ENCODE assay signal across 32 cellular contexts in genomic region chr1:27297903-27298302, GRCh38. TPM values are rescaled to one million over a fixed set of nuclear protein-coding genes. Genes with fewer than 3 reads are reported as not detected.
DNase-seq lines count a peak whose midpoint lies in the region; ATAC-seq, FAIRE-seq and TF ChIP-seq lines count a peak whose summit lies in the region.
"Had no signal": no experiment of that assay in that cellular context is flagged by ENCODE, and none has a peak within 500 bp of the region (broad histone marks: within the 10 kb centered on the region; RNA-seq: fewer than 3 reads in every experiment).

No MANE protein-coding gene starts in this region.

- peak overlapping the region; percentile 27; the same call in 1 of the 2 replicates for H2AK5ac ChIP-seq in IMR-90 (ENCODE audit: low read depth, low read length)

- no peak for FAIRE-seq in urothelium cell line (lab: Jason Lieb, UNC)
- FAIRE-seq: colon, GM18507, HTR-8/SVneo had no signal

- 0 out of 2 replicates have a peak, but pooled peaks cover 4% of the 10 kb centered on the region for H4K20me1 ChIP-seq in IMR-90 (ENCODE audit: insufficient read depth, low read length)
- H4K20me1 ChIP-seq in smooth muscle cell (ENCODE audit: low read depth), result no peaks in the 10 kb centered on the region

- H3K4me1 ChIP-seq in IMR-90 (ENCODE audit: control insufficient read depth, insufficient read depth, low read length), result peaks cover 27% of the 10 kb centered on the region
- H3K4me1 ChIP-seq in smooth muscle cell (ENCODE audit: low read depth), result peaks cover 24% of the 10 kb centered on the region
- peaks cover 0 to 38% (median 26%) of the 10 kb centered on the region in 4 donors for H3K4me1 ChIP-seq in tibial nerve

- H3K27ac ChIP-seq in IMR-90 (ENCODE audit: insufficient read depth, low read length) (no peak overlapping the region), smooth muscle cell (ENCODE audit: low read depth) (peak overlapping the region; percentile 97), tibial nerve (peak overlapping the region in 2 of 4 donors; percentile 78 to 80)
- H3K27ac ChIP-seq: foreskin keratinocyte had no signal

- H2AK9ac ChIP-seq in IMR-90 (replicated peaks; ENCODE audit: low read depth, low read length, poor library complexity), result no peak overlapping the region

- H3K56ac ChIP-seq in IMR-90 (ENCODE audit: extremely low read depth, insufficient read depth, low read length), result no peak overlapping the region

- H3K36me3 ChIP-seq in IMR-90 (ENCODE audit: control insufficient read depth, insufficient read depth, low read length), result peaks cover 19% of the 10 kb centered on the region
- no peaks in the 10 kb centered on the region for H3K36me3 ChIP-seq in smooth muscle cell (ENCODE audit: low read depth)
- H3K36me3 ChIP-seq in tibial nerve, result peaks cover 0 to 91% (median 37%) of the 10 kb centered on the region in 3 donors

- no peak for TF ChIP-seq POLR2A in IMR-90 (IDR thresholded peaks at IDR 0.05; ENCODE audit: low read depth, low read length)
- no peak for TF ChIP-seq POLR2A in tibial nerve (IDR thresholded peaks at IDR 0.05)

- DNase-seq in IMR-90, result no peak
- DNase-seq in mesenteric fat pad (ENCODE audit: low spot score), result peak; percentile 65
- DNase-seq in smooth muscle cell (lab: John Stamatoyannopoulos, UW; ENCODE audit: unreplicated experiment), result no peak
- DNase-seq in urothelium cell line (ENCODE audit: low spot score), result no peak
- no peak for DNase-seq in tibial nerve (ENCODE audit: low spot score in 2 of 2)
- DNase-seq in activated T-helper 2 cell treated with anti-CD3 and anti-CD28 coated beads, Interferon-gamma antibody, Interleukin-2, Interleukin-4, amounts not matched to agents 10 μg/mL and 5 μg/mL and 100 μg/mL, durations not matched to agents 14 hours and 24 hours and 36 hours (ENCODE audit: low spot score), result no peak
- DNase-seq: activated CD4-positive, alpha-beta T cell treated with anti-CD3 and anti-CD28 coated beads, Interleukin-2, amount 50 U/mL, for 4 hours; activated naive CD4-positive, alpha-beta T cell treated with Interleukin-2 at 50 U/mL for 16 hours; activated T-cell treated with anti-CD3 and anti-CD28 coated beads, Interleukin-2, amount 50 U/mL, for 72 hours; COR-L47; DMS79; effector CD8-positive, alpha-beta T cell; erythroblast; foreskin keratinocyte; KBM-7; NCI-H1105; NCI-H1930; NCI-H524 treated with DMSO at 0.1 percent for 48 hours; NK-92 treated with Interleukin-12 subunit alpha and Interleukin-12 subunit beta, amount 100 ng/mL, for 24 hours; SIG-M5; stimulated activated CD4-positive, alpha-beta T cell treated with anti-CD3 and anti-CD28 coated beads, Interleukin-4, amount 100 ng/mL, for 4 hours; stimulated activated naive CD4-positive, alpha-beta T cell treated with Interleukin-2 at 50 U/mL for 16 hours had no signal

- H3K4ac ChIP-seq in IMR-90 (ENCODE audit: low read depth, low read length), result peak overlapping the region; percentile 100

- no peaks in the 10 kb centered on the region for H3K9me3 Mint-ChIP-seq in dendritic cell treated with granulocyte-macrophage colony-stimulating factor and Interleukin-4, amounts not matched to agents 40 ng/mL and 50 ng/mL, for 4 days
- no peaks in the 10 kb centered on the region for H3K9me3 Mint-ChIP-seq in activated T-helper 2 cell treated with anti-CD3 and anti-CD28 coated beads, Interferon-gamma antibody, Interleukin-2, Interleukin-4, amounts not matched to agents 10 μg/mL and 5 μg/mL and 100 μg/mL, durations not matched to agents 14 hours and 24 hours and 36 hours
- H3K9me3 Mint-ChIP-seq: activated T-cell treated with anti-CD3 and anti-CD28 coated beads, Interleukin-2, amount 50 U/mL, for 72 hours; natural killer cell treated with Interleukin-12 subunit alpha and Interleukin-12 subunit beta and Interleukin-15 and Interleukin-18, amount 100 ng/mL, for 72 hours had no signal

- peaks cover 0 to 21% of the 10 kb centered on the region in 2 experiments; a peak in 2 of 4 replicates for H3K79me1 ChIP-seq in IMR-90 (ENCODE audit: low read depth in 1 of 2, low read length in 2 of 2)

- TF ChIP-seq EP300 in tibial nerve (IDR thresholded peaks at IDR 0.05), result no peak

- H3K4me3 Mint-ChIP-seq in dendritic cell treated with granulocyte-macrophage colony-stimulating factor and Interleukin-4, amounts not matched to agents 40 ng/mL and 50 ng/mL, for 4 days, result no peak overlapping the region
- H3K4me3 Mint-ChIP-seq in activated T-helper 2 cell treated with anti-CD3 and anti-CD28 coated beads, Interferon-gamma antibody, Interleukin-2, Interleukin-4, amounts not matched to agents 10 μg/mL and 5 μg/mL and 100 μg/mL, durations not matched to agents 14 hours and 24 hours and 36 hours (ENCODE audit: low read depth), result no peak overlapping the region
- H3K4me3 Mint-ChIP-seq: activated T-cell treated with anti-CD3 and anti-CD28 coated beads, Interleukin-2, amount 50 U/mL, for 72 hours; natural killer cell treated with Interleukin-12 subunit alpha and Interleukin-12 subunit beta and Interleukin-15 and Interleukin-18, amount 100 ng/mL, for 72 hours had no signal

- no peaks in the 10 kb centered on the region for H3K27me3 ChIP-seq in IMR-90 (ENCODE audit: control insufficient read depth, insufficient read depth, low read length)
- H3K27me3 ChIP-seq in smooth muscle cell (ENCODE audit: low read depth), result no peaks in the 10 kb centered on the region
- H3K27me3 ChIP-seq in tibial nerve, result no peaks in the 10 kb centered on the region
- H3K27me3 ChIP-seq: BLaER1 treated with 17β-estradiol and CSF1 and Interleukin-3, amounts not matched to agents 10 nM and 100 nM; foreskin keratinocyte had no signal

- in situ Hi-C loops in IMR-90 (cut with MboI; ENCODE audit: low sequenced_read_pairs), result no loop called here

- H2BK120ac ChIP-seq in IMR-90 (ENCODE audit: low read depth, low read length), result peak overlapping the region; percentile 100

- H3K27ac Mint-ChIP-seq in dendritic cell treated with granulocyte-macrophage colony-stimulating factor and Interleukin-4, amounts not matched to agents 40 ng/mL and 50 ng/mL, for 4 days, result peak overlapping the region; percentile 88
- no peak overlapping the region for H3K27ac Mint-ChIP-seq in activated T-helper 2 cell treated with anti-CD3 and anti-CD28 coated beads, Interferon-gamma antibody, Interleukin-2, Interleukin-4, amounts not matched to agents 10 μg/mL and 5 μg/mL and 100 μg/mL, durations not matched to agents 14 hours and 24 hours and 36 hours
- H3K27ac Mint-ChIP-seq: activated T-cell treated with anti-CD3 and anti-CD28 coated beads, Interleukin-2, amount 50 U/mL, for 72 hours; natural killer cell treated with Interleukin-12 subunit alpha and Interleukin-12 subunit beta and Interleukin-15 and Interleukin-18, amount 100 ng/mL, for 72 hours had no signal

- TF ChIP-seq RAD21 in IMR-90 (IDR thresholded peaks at IDR 0.05; ENCODE audit: low read length), result no peak

- no peak for TF ChIP-seq CTCF in IMR-90 (conservative IDR thresholded peaks at IDR 0.05; ENCODE audit: low read depth, low read length)
- TF ChIP-seq CTCF in smooth muscle cell (IDR thresholded peaks at IDR 0.05; ENCODE audit: borderline replicate concordance, insufficient read depth, poor library complexity, severe bottlenecking), result no peak
- no peak for TF ChIP-seq CTCF in tibial nerve (IDR thresholded peaks at IDR 0.05)

- BruUV-seq in IMR-90 (replicated peaks; lab: Mats Ljungman, UMichigan), result no TSS peak

- dilution Hi-C loops in IMR-90 (cut with HindIII; ENCODE audit: low sequenced_read_pairs, unreplicated experiment), result no loop called here

- no peak overlapping the region for H3K9ac ChIP-seq in IMR-90 (ENCODE audit: low read depth, low read length)
- no peak overlapping the region for H3K9ac ChIP-seq in smooth muscle cell (ENCODE audit: low read depth)
- H3K9ac ChIP-seq: parathyroid adenoma had no signal

- no peak overlapping the region for H2BK5ac ChIP-seq in IMR-90 (ENCODE audit: low read depth, low read length, poor library complexity, severe bottlenecking)

- no peak overlapping the region for H4K5ac ChIP-seq in IMR-90 (ENCODE audit: low read depth, low read length)

- CTCF ChIA-PET in IMR-90 (lab: Yijun Ruan, JAX), result interaction anchor here (0.8 to 7.1 kb wide), 3 partner anchors 12 to 260 kb away, joined by 3 to 79 read pairs (median 3); no protein-coding TSS in a partner anchor

- no peak overlapping the region for H3K18ac ChIP-seq in IMR-90 (ENCODE audit: low read depth, low read length)

- H2BK15ac ChIP-seq in IMR-90 (ENCODE audit: low read depth, low read length), result peak overlapping the region; percentile 98; the same call in 1 of the 3 replicates

- H3K14ac ChIP-seq in IMR-90 (replicated peaks; ENCODE audit: low read depth, low read length), result no peak overlapping the region

- H3K4me3 ChIP-seq in IMR-90 (ENCODE audit: insufficient read depth, low read depth, low read length), result no peak overlapping the region
- no peak overlapping the region for H3K4me3 ChIP-seq in smooth muscle cell
- no peak overlapping the region for H3K4me3 ChIP-seq in tibial nerve
- H3K4me3 ChIP-seq: BLaER1 treated with 17β-estradiol and CSF1 and Interleukin-3, amounts not matched to agents 10 nM and 100 nM; thoracic aorta had no signal

- H4K8ac ChIP-seq in IMR-90 (ENCODE audit: low read depth in 2 of 2, low read length in 2 of 2), result peak overlapping the region in 1 of 2 experiments; percentile 99; a peak in 2 of 4 replicates

- H2AFZ ChIP-seq in IMR-90 (replicated peaks; ENCODE audit: low read length, poor library complexity) (no peak overlapping the region), smooth muscle cell (ENCODE audit: low read depth) (no peak overlapping the region)
- H2AFZ ChIP-seq: parathyroid adenoma had no signal

- POLR2A ChIA-PET in IMR-90 (lab: Charles Lee; ENCODE audit: unreplicated experiment), result interaction anchor here (0.6 kb wide), 1 partner anchor 195 kb away, joined by 3 read pairs; no protein-coding TSS in a partner anchor

- H4K91ac ChIP-seq in IMR-90 (ENCODE audit: insufficient read depth, low read depth, low read length), result peak overlapping the region; percentile 99; the same call in 1 of the 2 replicates

- no peaks in the 10 kb centered on the region for H3K27me3 Mint-ChIP-seq in dendritic cell treated with granulocyte-macrophage colony-stimulating factor and Interleukin-4, amounts not matched to agents 40 ng/mL and 50 ng/mL, for 4 days
- no peaks in the 10 kb centered on the region for H3K27me3 Mint-ChIP-seq in activated T-helper 2 cell treated with anti-CD3 and anti-CD28 coated beads, Interferon-gamma antibody, Interleukin-2, Interleukin-4, amounts not matched to agents 10 μg/mL and 5 μg/mL and 100 μg/mL, durations not matched to agents 14 hours and 24 hours and 36 hours (ENCODE audit: low read depth)
- H3K27me3 Mint-ChIP-seq: natural killer cell treated with Interleukin-12 subunit alpha and Interleukin-12 subunit beta and Interleukin-15 and Interleukin-18, amount 100 ng/mL, for 72 hours had no signal

- H3K79me2 ChIP-seq in smooth muscle cell (ENCODE audit: low read depth), result no peaks in the 10 kb centered on the region
- H3K79me2 ChIP-seq: parathyroid adenoma had no signal

- H3K4me2 ChIP-seq in IMR-90 (ENCODE audit: low read depth, low read length) (no peak overlapping the region), smooth muscle cell (no peak overlapping the region)

- H3K9me3 ChIP-seq in IMR-90 (ENCODE audit: control insufficient read depth, insufficient read depth, low read length), result no peaks in the 10 kb centered on the region
- no peaks in the 10 kb centered on the region for H3K9me3 ChIP-seq in smooth muscle cell (replicated peaks; ENCODE audit: low read depth)
- H3K9me3 ChIP-seq in tibial nerve, result no peaks in the 10 kb centered on the region
- H3K9me3 ChIP-seq: BLaER1 treated with 17β-estradiol and CSF1 and Interleukin-3, amounts not matched to agents 10 nM and 100 nM; thoracic aorta had no signal

- peaks cover 39% of the 10 kb centered on the region for H3K4me1 Mint-ChIP-seq in dendritic cell treated with granulocyte-macrophage colony-stimulating factor and Interleukin-4, amounts not matched to agents 40 ng/mL and 50 ng/mL, for 4 days (ENCODE audit: low read depth)
- peaks cover 3% of the 10 kb centered on the region for H3K4me1 Mint-ChIP-seq in activated T-helper 2 cell treated with anti-CD3 and anti-CD28 coated beads, Interferon-gamma antibody, Interleukin-2, Interleukin-4, amounts not matched to agents 10 μg/mL and 5 μg/mL and 100 μg/mL, durations not matched to agents 14 hours and 24 hours and 36 hours (ENCODE audit: low read depth)

- peaks cover 92% of the 10 kb centered on the region for H3K36me3 Mint-ChIP-seq in dendritic cell treated with granulocyte-macrophage colony-stimulating factor and Interleukin-4, amounts not matched to agents 40 ng/mL and 50 ng/mL, for 4 days (ENCODE audit: low read depth)
- peaks cover 12% of the 10 kb centered on the region for H3K36me3 Mint-ChIP-seq in activated T-helper 2 cell treated with anti-CD3 and anti-CD28 coated beads, Interferon-gamma antibody, Interleukin-2, Interleukin-4, amounts not matched to agents 10 μg/mL and 5 μg/mL and 100 μg/mL, durations not matched to agents 14 hours and 24 hours and 36 hours (ENCODE audit: low read depth)
- H3K36me3 Mint-ChIP-seq: natural killer cell treated with Interleukin-12 subunit alpha and Interleukin-12 subunit beta and Interleukin-15 and Interleukin-18, amount 100 ng/mL, for 72 hours had no signal

- H3K23ac ChIP-seq in IMR-90 (ENCODE audit: low read depth, low read length), result no peak overlapping the region

- peaks cover 13% of the 10 kb centered on the region for H3K9me1 ChIP-seq in IMR-90 (ENCODE audit: insufficient read depth, low read length)

- peaks cover 5% of the 10 kb centered on the region for H3F3A ChIP-seq in smooth muscle cell (ENCODE audit: low read depth)

- intact Hi-C loops in IMR-90 (cut with micrococcal nuclease), result loop anchor here (5.0 kb wide), 1 partner anchor 259 kb away; no protein-coding TSS in a partner anchor
- intact Hi-C loops in dendritic cell treated with granulocyte-macrophage colony-stimulating factor and Interleukin-4, amounts not matched to agents 40 ng/mL and 50 ng/mL, for 4 days (cut with micrococcal nuclease), result no loop called here
- intact Hi-C loops in activated T-helper 2 cell treated with anti-CD3 and anti-CD28 coated beads, Interferon-gamma antibody, Interleukin-2, Interleukin-4, amounts not matched to agents 10 μg/mL and 5 μg/mL and 100 μg/mL, durations not matched to agents 14 hours and 24 hours and 36 hours (cut with micrococcal nuclease), result no loop called here

- ATAC-seq in IMR-90 (ENCODE audit: low read depth) (no peak), GM18861 (IDR thresholded peaks at IDR 0.05; ENCODE audit: unreplicated experiment) (no peak)
- ATAC-seq: activated T-cell treated with anti-CD3 and anti-CD28 coated beads, Interleukin-2, amount 50 U/mL, for 72 hours; foreskin keratinocyte; natural killer cell treated with Interleukin-12 subunit alpha and Interleukin-12 subunit beta and Interleukin-15 and Interleukin-18, amount 100 ng/mL, for 72 hours; sciatic nerve had no signal

- H2BK20ac ChIP-seq in IMR-90 (ENCODE audit: low read depth, low read length), result peak overlapping the region; percentile 99; the same call in 1 of the 2 replicates

- WGBS in IMR-90 (ENCODE audit: extremely low coverage in 2 of 2, insufficient read length in 1 of 2), 2 experiments, result 83% methylated on average over 1 of the region's 3 CpGs; no CpG with 5 or more reads in 1 of the 2 experiments
- WGBS in smooth muscle cell (ENCODE audit: low lambda C conversion rate), result 98% methylated on average over 3 of the region's 3 CpGs
- WGBS in tibial nerve, 2 donors, result 93 to 94% methylated on average over 3 of the region's 3 CpGs

RNA-seq across cellular contexts. Expression of gene TMEM222, which starts 24.1 kb away (rescaled TPM):
- total RNA-seq in IMR-90 (2012; rRNA removed) (19.9 and 21.7 TPM in 2 replicates), mesenteric fat pad (39.2 TPM), smooth muscle cell (23.6 and 28.0 TPM in 2 replicates), tibial nerve (10 to 100 TPM; 21.4 to 35.4 (median 27.5) TPM)
- polyA plus RNA-seq in IMR-90 (2012; rRNA removed) (54.1 and 56.4 TPM in 2 replicates), smooth muscle cell (49.3 and 60.7 TPM in 2 replicates)
- 29.4 and 68.9 TPM in 2 replicates for polyA plus RNA-seq in IMR-90 (2012; cell fraction: cytosol; rRNA removed)
- polyA plus RNA-seq in IMR-90 (2012; cell fraction: nucleus; rRNA removed; ENCODE audit: low replicate concordance), result 44.0 and 87.8 TPM in 2 replicates
- total RNA-seq in activated T-helper 2 cell treated with anti-CD3 and anti-CD28 coated beads, Interferon-gamma antibody, Interleukin-2, Interleukin-4, amounts not matched to agents 10 μg/mL and 5 μg/mL and 100 μg/mL, durations not matched to agents 14 hours and 24 hours and 36 hours, result 32.1 and 35.7 TPM in 2 replicates

RNA-seq across cellular contexts. Expression of gene SYTL1, which starts 43.9 kb away (rescaled TPM):
- 0.18 and 0.28 TPM in 2 replicates for total RNA-seq in IMR-90 (2012; rRNA removed)
- 1.0 and 1.3 TPM in 2 replicates for polyA plus RNA-seq in IMR-90 (2012; rRNA removed)
- 0.24 and 1.0 TPM in 2 replicates for polyA plus RNA-seq in IMR-90 (2012; cell fraction: cytosol; rRNA removed)
- 9.3 and 16.4 TPM in 2 replicates for polyA plus RNA-seq in IMR-90 (2012; cell fraction: nucleus; rRNA removed; ENCODE audit: low replicate concordance)
- total RNA-seq in mesenteric fat pad, result 1.9 TPM
- 15.2 and 16.5 TPM in 2 replicates for total RNA-seq in smooth muscle cell
- 14.2 and 48.1 TPM in 2 replicates for polyA plus RNA-seq in smooth muscle cell
- total RNA-seq in tibial nerve, result 1 to 10 TPM; 1.2 to 2.7 (median 1.7) TPM
- 20.0 and 25.7 TPM in 2 replicates for total RNA-seq in activated T-helper 2 cell treated with anti-CD3 and anti-CD28 coated beads, Interferon-gamma antibody, Interleukin-2, Interleukin-4, amounts not matched to agents 10 μg/mL and 5 μg/mL and 100 μg/mL, durations not matched to agents 14 hours and 24 hours and 36 hours
